Comparison of ENCODE assay signal across 17 cellular contexts in the genomic region with DNA sequence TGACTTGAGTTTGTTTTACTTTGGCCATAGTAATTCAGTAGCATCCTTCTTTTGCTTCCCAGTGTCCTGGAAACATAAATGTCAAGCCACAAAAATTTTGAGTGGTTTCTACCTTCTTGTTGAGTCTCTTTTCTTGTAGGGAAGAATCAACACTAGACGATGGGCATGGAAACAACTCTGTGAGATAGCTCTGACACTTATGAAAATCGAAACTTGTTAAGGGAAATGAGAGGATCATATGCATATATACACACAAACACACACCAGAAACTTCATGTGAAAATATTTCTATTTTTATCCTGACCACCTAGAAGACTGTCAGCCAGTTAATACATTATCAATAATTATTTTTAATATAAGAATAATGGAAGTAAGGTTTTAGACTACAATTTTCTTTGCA.
A peak's percentile ranks its signal among the peaks of the same experiment; 100 is the strongest.
DNase-seq lines count a peak whose midpoint lies in the region; ATAC-seq, FAIRE-seq and TF ChIP-seq lines count a peak whose summit lies in the region.
"Had no signal": no experiment of that assay in that cellular context is flagged by ENCODE, and none has a peak within 500 bp of the region (broad histone marks: within the 10 kb centered on the region; RNA-seq: fewer than 3 reads in every experiment).

No MANE protein-coding gene starts in this region.

- H3K36me3 ChIP-seq in MM.1S (replicated peaks; ENCODE audit: insufficient read depth, low read length) (no peaks in the 10 kb centered on the region), OCI-LY3 (replicated peaks; ENCODE audit: low read depth, low read length) (no peaks in the 10 kb centered on the region), heart left ventricle (no peaks in the 10 kb centered on the region)
- H3K36me3 ChIP-seq: HAP-1 had no signal

- H3K27me3 ChIP-seq in MM.1S (replicated peaks; ENCODE audit: insufficient read depth, low read length) (no peaks in the 10 kb centered on the region), OCI-LY3 (ENCODE audit: low read depth, low read length) (no peaks in the 10 kb centered on the region), heart left ventricle (no peaks in the 10 kb centered on the region)

- no peaks in the 10 kb centered on the region for H3K9me2 ChIP-seq in MM.1S (replicated peaks; ENCODE audit: insufficient read depth, low read length)

- H2AFZ ChIP-seq in MM.1S (ENCODE audit: low read length) (no peak overlapping the region), OCI-LY3 (ENCODE audit: low read depth, low read length) (no peak overlapping the region)

- no peaks in the 10 kb centered on the region for H4K20me1 ChIP-seq in MM.1S (ENCODE audit: insufficient read depth, low read length)
- H4K20me1 ChIP-seq in OCI-LY3 (ENCODE audit: insufficient read depth, low read length), result no peaks in the 10 kb centered on the region

- peak; percentile 63 for DNase-seq in MM.1S
- no peak for DNase-seq in heart left ventricle
- DNase-seq in GM12892 (ENCODE audit: insufficient read length), result no peak
- DNase-seq: C1 segment of cervical spinal cord; Calu3; CD4-positive, alpha-beta memory T cell; COR-L47; DMS53; DMS79 treated with DMSO at 0.1 percent for 48 hours; GF-D8; GOT3; HFFc6 had no signal

- FAIRE-seq in GM12892 (lab: Jason Lieb, UNC), result no peak
- FAIRE-seq: H54 had no signal

- TF ChIP-seq CTCF in MM.1S (IDR thresholded peaks at IDR 0.05; ENCODE audit: low read length) (no peak), OCI-LY3 (IDR thresholded peaks at IDR 0.05; ENCODE audit: low read depth, low read length) (no peak), heart left ventricle (IDR thresholded peaks at IDR 0.05) (no peak)

- H3F3A ChIP-seq in MM.1S (ENCODE audit: insufficient read depth, low read length), result no peaks in the 10 kb centered on the region

- H3K79me2 ChIP-seq in MM.1S (ENCODE audit: low read length), result no peaks in the 10 kb centered on the region
- H3K79me2 ChIP-seq in OCI-LY3 (ENCODE audit: low read length), result no peaks in the 10 kb centered on the region

- H3K4me3 ChIP-seq in MM.1S (ENCODE audit: low read length) (no peak overlapping the region), OCI-LY3 (ENCODE audit: low read length) (0 out of 2 replicates have a peak overlapping the region, but pooled peaks have one; percentile 5), heart left ventricle (no peak overlapping the region)
- H3K4me3 ChIP-seq: HAP-1 had no signal

- no peaks in the 10 kb centered on the region for H3K9me3 ChIP-seq in MM.1S (replicated peaks; ENCODE audit: insufficient read depth, low read length)
- H3K9me3 ChIP-seq in OCI-LY3 (ENCODE audit: insufficient read depth, low read length), result no peaks in the 10 kb centered on the region
- no peaks in the 10 kb centered on the region for H3K9me3 ChIP-seq in heart left ventricle
- H3K9me3 ChIP-seq: HAP-1 had no signal

- peak; percentile 46 for ATAC-seq in HG03342 (IDR thresholded peaks at IDR 0.05; ENCODE audit: unreplicated experiment)
- ATAC-seq in GM18861 (IDR thresholded peaks at IDR 0.05; ENCODE audit: unreplicated experiment), result no peak
- ATAC-seq in heart left ventricle, result no peak

- H3K4me2 ChIP-seq in MM.1S (ENCODE audit: low read depth, low read length) (peak overlapping the region; percentile 19; the same call in 1 of the 2 replicates), OCI-LY3 (ENCODE audit: low read length) (peak overlapping the region; percentile 57)

- H3K27ac ChIP-seq in MM.1S (ENCODE audit: low read length) (peak overlapping the region; percentile 44; the same call in 1 of the 2 replicates), OCI-LY3 (ENCODE audit: low read length) (no peak overlapping the region), heart left ventricle (no peak overlapping the region)

- H3K4me1 ChIP-seq in MM.1S (ENCODE audit: low read length) (peaks cover 6% of the 10 kb centered on the region), OCI-LY3 (ENCODE audit: low read length) (peaks cover 22% of the 10 kb centered on the region), heart left ventricle (no peaks in the 10 kb centered on the region)
- H3K4me1 ChIP-seq: HAP-1 had no signal

- H3K9ac ChIP-seq in MM.1S (ENCODE audit: low read length) (no peak overlapping the region), OCI-LY3 (ENCODE audit: low read length) (no peak overlapping the region)

- WGBS in heart left ventricle, 4 donors, result 89 to 93% (median 91%) methylated on average over 2 of the region's 2 CpGs

- TF ChIP-seq POLR2A in heart left ventricle (IDR thresholded peaks at IDR 0.05) (no peak), GM12892 (IDR thresholded peaks at IDR 0.05; ENCODE audit: low read depth, low read length) (no peak)

- intact Hi-C loops in heart left ventricle (cut with DNase I), result no loop called here
